17 cellular contexts compared by ENCODE assay signal in genomic region chr17:35977509-35977908, GRCh38. TPM values are rescaled to one million over a fixed set of nuclear protein-coding genes. Genes with fewer than 3 reads are reported as not detected.
DNase-seq lines count a peak whose midpoint lies in the region; ATAC-seq and TF ChIP-seq lines count a peak whose summit lies in the region.
"Had no signal": no experiment of that assay in that cellular context is flagged by ENCODE, and none has a peak within 500 bp of the region (broad histone marks: within the 10 kb centered on the region; RNA-seq: fewer than 3 reads in every experiment).

No MANE protein-coding gene starts in this region.

- H3K4me3 Mint-ChIP-seq in activated B cell treated with CpG ODN at 0.5 μM for 24 hours (no peak overlapping the region), memory B cell (no peak overlapping the region)
- no peak overlapping the region for H3K4me3 Mint-ChIP-seq in stimulated activated naive B cell treated with anti-CD40 and anti-IgM and Interleukin-4, amounts not matched to agents 10 μg/mL and 1 μg/mL and 100 μg/mL, for 72 hours
- H3K4me3 Mint-ChIP-seq: B cell; CD8-positive, alpha-beta T cell; HFFc6 had no signal

- intact Hi-C loops in activated B cell treated with CpG ODN at 0.5 μM for 24 hours (cut with micrococcal nuclease): loop anchor here (1.0 kb wide), 1 partner anchor 113 kb away; the partner anchor contains the start of gene CCL3

- H3K4me1 Mint-ChIP-seq in activated B cell treated with CpG ODN at 0.5 μM for 24 hours: peaks cover 21% of the 10 kb centered on the region
- H3K4me1 Mint-ChIP-seq in memory B cell: peaks cover 10% of the 10 kb centered on the region
- H3K4me1 Mint-ChIP-seq in stimulated activated naive B cell treated with anti-CD40 and anti-IgM and Interleukin-4, amounts not matched to agents 10 μg/mL and 1 μg/mL and 100 μg/mL, for 72 hours: peaks cover 7 to 25% of the 10 kb centered on the region in 2 donors

- no peaks in the 10 kb centered on the region for H3K27me3 ChIP-seq in WERI-Rb-1 (ENCODE audit: insufficient read depth, low read depth, severe bottlenecking)

- H3K36me3 Mint-ChIP-seq in activated B cell treated with CpG ODN at 0.5 μM for 24 hours (ENCODE audit: low read depth): no peaks in the 10 kb centered on the region
- no peaks in the 10 kb centered on the region for H3K36me3 Mint-ChIP-seq in memory B cell
- no peaks in the 10 kb centered on the region for H3K36me3 Mint-ChIP-seq in stimulated activated naive B cell treated with anti-CD40 and anti-IgM and Interleukin-4, amounts not matched to agents 10 μg/mL and 1 μg/mL and 100 μg/mL, for 72 hours
- H3K36me3 Mint-ChIP-seq: CD8-positive, alpha-beta T cell had no signal

- H3K4me3 ChIP-seq in GM12864 (ENCODE audit: low read depth, low read length) (no peak overlapping the region), WERI-Rb-1 (ENCODE audit: low read depth, low read length) (no peak overlapping the region)
- H3K4me3 ChIP-seq: K562 had no signal

- no peak overlapping the region for H3K27ac ChIP-seq in WERI-Rb-1

- CTCF ChIA-PET in activated B cell treated with CpG ODN at 0.5 μM for 24 hours (lab: Charles Lee): interaction anchor here (1.7 to 19.6 kb wide), 3 partner anchors 8 to 170 kb away, joined by 7 to 481 read pairs (median 10); no protein-coding TSS in a partner anchor

- peak; percentile 33 for DNase-seq in GM12864 (ENCODE audit: low read depth)
- no peak for DNase-seq in activated B cell treated with CpG ODN at 0.5 μM for 24 hours
- no peak for DNase-seq in memory B cell (ENCODE audit: low spot score in 2 of 2)
- DNase-seq in stimulated activated naive B cell treated with anti-CD40 and anti-IgM and Interleukin-4, amounts not matched to agents 10 μg/mL and 1 μg/mL and 100 μg/mL, for 72 hours: no peak
- no peak for DNase-seq in WERI-Rb-1
- DNase-seq in NCI-H1694 (lab: John Stamatoyannopoulos, UW): no peak
- DNase-seq: C1 segment of cervical spinal cord; CD8-positive, alpha-beta T cell; COR-L47; DND-41; GDM1; HCEC 1CT; HFFc6 had no signal

- H3K27ac Mint-ChIP-seq in activated B cell treated with CpG ODN at 0.5 μM for 24 hours (no peak overlapping the region), memory B cell (no peak overlapping the region)
- H3K27ac Mint-ChIP-seq in stimulated activated naive B cell treated with anti-CD40 and anti-IgM and Interleukin-4, amounts not matched to agents 10 μg/mL and 1 μg/mL and 100 μg/mL, for 72 hours: no peak overlapping the region
- H3K27ac Mint-ChIP-seq: CD8-positive, alpha-beta T cell; HFFc6 had no signal

- POLR2A ChIA-PET in activated B cell treated with CpG ODN at 0.5 μM for 24 hours (lab: Charles Lee): no interaction called here

- no peak for TF ChIP-seq CTCF in GM12864 (IDR thresholded peaks at IDR 0.05; ENCODE audit: low read depth, low read length, missing control alignments)
- no peak for TF ChIP-seq CTCF in activated B cell treated with CpG ODN at 0.5 μM for 24 hours (IDR thresholded peaks at IDR 0.05)
- no peak for TF ChIP-seq CTCF in WERI-Rb-1 (IDR thresholded peaks at IDR 0.05; ENCODE audit: low read depth, low read length)

- no peaks in the 10 kb centered on the region for H3K36me3 ChIP-seq in WERI-Rb-1

- no peaks in the 10 kb centered on the region for H3K9me3 Mint-ChIP-seq in activated B cell treated with CpG ODN at 0.5 μM for 24 hours
- H3K9me3 Mint-ChIP-seq in memory B cell: no peaks in the 10 kb centered on the region
- no peaks in the 10 kb centered on the region for H3K9me3 Mint-ChIP-seq in stimulated activated naive B cell treated with anti-CD40 and anti-IgM and Interleukin-4, amounts not matched to agents 10 μg/mL and 1 μg/mL and 100 μg/mL, for 72 hours
- H3K9me3 Mint-ChIP-seq: CD8-positive, alpha-beta T cell; HFFc6 had no signal

- peak; percentile 69 for ATAC-seq in activated B cell treated with CpG ODN at 0.5 μM for 24 hours (ENCODE audit: low read depth)
- peak; percentile 70 for ATAC-seq in memory B cell (ENCODE audit: low read depth)
- peak; percentile 56 to 66 for ATAC-seq in stimulated activated naive B cell treated with anti-CD40 and anti-IgM and Interleukin-4, amounts not matched to agents 10 μg/mL and 1 μg/mL and 100 μg/mL, for 72 hours (replicated peaks)
- no peak for ATAC-seq in GM18868 (IDR thresholded peaks at IDR 0.05; ENCODE audit: unreplicated experiment)
- ATAC-seq: CD8-positive, alpha-beta T cell; K562 had no signal

- H3K9me3 ChIP-seq in WERI-Rb-1 (ENCODE audit: severe bottlenecking): no peaks in the 10 kb centered on the region

- H3K27me3 Mint-ChIP-seq in activated B cell treated with CpG ODN at 0.5 μM for 24 hours: peaks cover 10% of the 10 kb centered on the region
- peaks cover 11% of the 10 kb centered on the region for H3K27me3 Mint-ChIP-seq in memory B cell
- H3K27me3 Mint-ChIP-seq in stimulated activated naive B cell treated with anti-CD40 and anti-IgM and Interleukin-4, amounts not matched to agents 10 μg/mL and 1 μg/mL and 100 μg/mL, for 72 hours: peaks cover 6 to 12% of the 10 kb centered on the region in 2 donors

RNA-seq across cellular contexts. Expression of gene CCL16, which starts 3.8 kb away (rescaled TPM):
- total RNA-seq in activated B cell treated with CpG ODN at 0.5 μM for 24 hours: not detected in 2 replicates
- total RNA-seq: B cell; CD8-positive, alpha-beta T cell; H4; HFFc6; K562 had no signal

RNA-seq across cellular contexts. Expression of gene CCL14, which starts 9.0 kb away (rescaled TPM):
- total RNA-seq in activated B cell treated with CpG ODN at 0.5 μM for 24 hours: not detected in 2 replicates
- total RNA-seq: B cell; CD8-positive, alpha-beta T cell; H4; HFFc6; K562 had no signal

RNA-seq across cellular contexts. Expression of gene CCL15, which starts 23.8 kb away (rescaled TPM):
- not detected in 2 replicates for total RNA-seq in activated B cell treated with CpG ODN at 0.5 μM for 24 hours
- total RNA-seq: B cell; CD8-positive, alpha-beta T cell; H4; HFFc6; K562 had no signal

RNA-seq across cellular contexts. Expression of gene LYZL6, which starts 34.0 kb away (rescaled TPM):
- not detected in 2 replicates for total RNA-seq in activated B cell treated with CpG ODN at 0.5 μM for 24 hours
- total RNA-seq: B cell; CD8-positive, alpha-beta T cell; H4; HFFc6; K562 had no signal

RNA-seq across cellular contexts. Expression of gene CCL23, which starts 40.3 kb away (rescaled TPM):
- total RNA-seq in activated B cell treated with CpG ODN at 0.5 μM for 24 hours: not detected in 2 replicates
- total RNA-seq: B cell; CD8-positive, alpha-beta T cell; H4; HFFc6; K562 had no signal
